Comparison of ENCODE assay signal across 21 cellular contexts in genomic region chr7:28112056-28112455, GRCh38.
"Had no signal": no experiment of that assay in that cellular context is flagged by ENCODE, and none has a peak within 500 bp of the region (broad histone marks: within the 10 kb centered on the region; RNA-seq: fewer than 3 reads in every experiment).

No MANE protein-coding gene starts in this region.

- H3K4me1 ChIP-seq: pancreas had no signal

- ATAC-seq: activated CD8-positive, alpha-beta T cell treated with anti-CD3 and anti-CD28 coated beads for 36 hours; activated T-cell treated with anti-CD3 and anti-CD28 coated beads, Interleukin-2, amount 50 U/mL, for 72 hours; effector memory CD8-positive, alpha-beta T cell; heart left ventricle; left colon; stimulated activated effector memory CD8-positive, alpha-beta T cell treated with anti-CD3 and anti-CD28 coated beads, Interleukin-12 subunit alpha, Interleukin-12 subunit beta, amount 100 ng/mL, for 72 hours had no signal

- H3K27ac ChIP-seq: epithelial cell of prostate, pancreas, tibial artery had no signal

- DNase-seq: activated B cell treated with CpG ODN at 0.5 μM for 24 hours; activated CD4-positive, alpha-beta T cell treated with anti-CD3 and anti-CD28 coated beads for 48 hours; activated CD8-positive, alpha-beta memory T cell treated with anti-CD3 and anti-CD28 coated beads, Interleukin-2, amount 50 U/mL, for 4 hours; activated CD8-positive, alpha-beta T cell treated with anti-CD3 and anti-CD28 coated beads for 36 hours; activated gamma-delta T cell treated with Interleukin-2 at 50 U/mL for 16 hours; activated naive CD8-positive, alpha-beta T cell treated with anti-CD3 and anti-CD28 coated beads for 36 hours; activated T-cell treated with anti-CD3 and anti-CD28 coated beads, Interleukin-2, amount 50 U/mL, for 72 hours; anterior cingulate cortex; dermis blood vessel endothelial cell; effector memory CD8-positive, alpha-beta T cell; heart left ventricle; left colon; naive B cell; pancreas; stimulated activated CD4-positive, alpha-beta T cell treated with anti-CD3 and anti-CD28 coated beads, Interleukin-12 subunit alpha, Interleukin-12 subunit beta, amount 100 ng/mL, for 4 hours; SW 1271; tibial artery had no signal

- H3K9me3 ChIP-seq: heart left ventricle, pancreas, tibial artery, vagina had no signal

- H3K27me3 ChIP-seq: heart left ventricle, pancreas, tibial artery, vagina had no signal

- H3K4me3 ChIP-seq: heart left ventricle, lung, pancreas, tibial artery, vagina had no signal

- H3K36me3 ChIP-seq: heart left ventricle, pancreas, tibial artery had no signal
